ENCODE assay signal across 27 cellular contexts in the genomic region with DNA sequence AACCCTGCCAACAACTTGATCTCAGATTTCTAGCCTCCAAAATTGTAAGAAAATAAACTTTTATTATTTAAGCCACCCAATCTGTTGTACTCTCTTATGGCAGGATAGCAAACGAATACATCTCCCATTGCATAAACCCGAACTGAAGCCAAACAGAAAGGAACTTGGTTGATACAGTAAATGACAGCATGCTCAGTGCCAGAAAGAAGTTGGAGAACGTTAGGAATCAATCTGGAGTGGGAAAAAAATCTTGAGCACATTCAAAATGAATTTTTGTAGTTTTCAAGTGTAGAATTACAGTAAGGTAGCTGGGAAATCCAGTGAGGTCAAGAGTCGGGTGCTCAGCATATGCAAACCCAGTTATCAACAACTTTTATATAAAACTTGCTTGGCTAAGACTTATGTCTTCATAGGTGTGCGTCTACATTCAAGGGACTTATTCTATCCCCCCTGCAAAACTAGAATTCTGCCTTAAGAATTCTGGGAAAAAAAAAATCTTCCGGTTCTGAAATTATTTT.
"Had no signal": no experiment of that assay in that cellular context is flagged by ENCODE, and none has a peak within 500 bp of the region (broad histone marks: within the 10 kb centered on the region; RNA-seq: fewer than 3 reads in every experiment).

No MANE protein-coding gene starts in this region.

- H3K9me3 Mint-ChIP-seq: stimulated activated naive B cell treated with anti-CD40 and anti-IgM and Interleukin-4, amounts not matched to agents 10 μg/mL and 1 μg/mL and 100 μg/mL, for 72 hours had no signal

- H3K4me1 ChIP-seq: foreskin keratinocyte, gastroesophageal sphincter, psoas muscle, right lobe of liver, transverse colon, vagina had no signal

- H3K79me2 ChIP-seq: hepatocyte had no signal

- ATAC-seq: effector memory CD8-positive, alpha-beta T cell; foreskin keratinocyte; gastroesophageal sphincter; heart left ventricle; left lobe of liver; naive thymus-derived CD4-positive, alpha-beta T cell; psoas muscle; right lobe of liver; stimulated activated naive B cell treated with anti-CD40 and anti-IgM and Interleukin-4, amounts not matched to agents 10 μg/mL and 1 μg/mL and 100 μg/mL, for 72 hours had no signal

- H3K36me3 ChIP-seq: gastroesophageal sphincter, heart left ventricle, neural progenitor cell, ovary, right lobe of liver, thoracic aorta, transverse colon, vagina had no signal

- DNase-seq: cortex of kidney; effector memory CD8-positive, alpha-beta T cell; foreskin keratinocyte; heart left ventricle; kidney; mammary epithelial cell; mesendoderm; midbrain; naive thymus-derived CD4-positive, alpha-beta T cell; ovary; posterior cingulate gyrus; psoas muscle; retina; right lobe of liver; small intestine; stimulated activated CD4-positive, alpha-beta T cell treated with anti-CD3 and anti-CD28 coated beads, Interleukin-15, amount 100 ng/mL, for 24 hours; stimulated activated CD4-positive, alpha-beta T cell treated with anti-CD3 and anti-CD28 coated beads, Interleukin-2, amount 100 ng/mL, for 48 hours; stimulated activated naive B cell treated with anti-CD40 and anti-IgM and Interleukin-4, amounts not matched to agents 10 μg/mL and 1 μg/mL and 100 μg/mL, for 72 hours; transverse colon had no signal

- H2AFZ ChIP-seq: hepatocyte, neural progenitor cell had no signal

- H3K4me2 ChIP-seq: hepatocyte, neural progenitor cell had no signal

- H3K36me3 Mint-ChIP-seq: naive thymus-derived CD4-positive, alpha-beta T cell; neural progenitor cell; stimulated activated naive B cell treated with anti-CD40 and anti-IgM and Interleukin-4, amounts not matched to agents 10 μg/mL and 1 μg/mL and 100 μg/mL, for 72 hours had no signal

- H3K27me3 Mint-ChIP-seq: effector memory CD8-positive, alpha-beta T cell; naive thymus-derived CD4-positive, alpha-beta T cell; stimulated activated naive B cell treated with anti-CD40 and anti-IgM and Interleukin-4, amounts not matched to agents 10 μg/mL and 1 μg/mL and 100 μg/mL, for 72 hours; stimulated activated naive CD8-positive, alpha-beta T cell treated with anti-CD3 and anti-CD28 coated beads, Interleukin-15, Interleukin-2, amounts not matched to agents 100 ng/mL and 50 ng/mL, for 24 hours had no signal

- H3K27ac ChIP-seq: foreskin keratinocyte, gastroesophageal sphincter, heart left ventricle, hepatocyte, neural progenitor cell, ovary, psoas muscle, right lobe of liver, thoracic aorta, transverse colon, vagina had no signal

- H3K4me3 ChIP-seq: gastroesophageal sphincter, heart left ventricle, hepatocyte, neural progenitor cell, ovary, psoas muscle, right lobe of liver, thoracic aorta, transverse colon, vagina had no signal

- H3K9ac ChIP-seq: neural progenitor cell had no signal

- H3K9me3 ChIP-seq: gastroesophageal sphincter, heart left ventricle, ovary, psoas muscle, right lobe of liver, thoracic aorta, transverse colon, vagina had no signal

- H3K4me3 Mint-ChIP-seq: effector memory CD8-positive, alpha-beta T cell; naive thymus-derived CD4-positive, alpha-beta T cell; nephron; neural progenitor cell; stimulated activated naive B cell treated with anti-CD40 and anti-IgM and Interleukin-4, amounts not matched to agents 10 μg/mL and 1 μg/mL and 100 μg/mL, for 72 hours; stimulated activated naive CD8-positive, alpha-beta T cell treated with anti-CD3 and anti-CD28 coated beads, Interleukin-15, Interleukin-2, amounts not matched to agents 100 ng/mL and 50 ng/mL, for 24 hours had no signal

- H3K27me3 ChIP-seq: foreskin keratinocyte, gastroesophageal sphincter, heart left ventricle, hepatocyte, neural progenitor cell, ovary, right lobe of liver, transverse colon, vagina had no signal

- H3K4me1 Mint-ChIP-seq: stimulated activated naive B cell treated with anti-CD40 and anti-IgM and Interleukin-4, amounts not matched to agents 10 μg/mL and 1 μg/mL and 100 μg/mL, for 72 hours had no signal

- H3K27ac Mint-ChIP-seq: effector memory CD8-positive, alpha-beta T cell; naive thymus-derived CD4-positive, alpha-beta T cell; nephron; neural progenitor cell; stimulated activated naive B cell treated with anti-CD40 and anti-IgM and Interleukin-4, amounts not matched to agents 10 μg/mL and 1 μg/mL and 100 μg/mL, for 72 hours; stimulated activated naive CD8-positive, alpha-beta T cell treated with anti-CD3 and anti-CD28 coated beads, Interleukin-15, Interleukin-2, amounts not matched to agents 100 ng/mL and 50 ng/mL, for 24 hours had no signal
